Comparison of ENCODE assay signal across 26 cellular contexts in the genomic region with DNA sequence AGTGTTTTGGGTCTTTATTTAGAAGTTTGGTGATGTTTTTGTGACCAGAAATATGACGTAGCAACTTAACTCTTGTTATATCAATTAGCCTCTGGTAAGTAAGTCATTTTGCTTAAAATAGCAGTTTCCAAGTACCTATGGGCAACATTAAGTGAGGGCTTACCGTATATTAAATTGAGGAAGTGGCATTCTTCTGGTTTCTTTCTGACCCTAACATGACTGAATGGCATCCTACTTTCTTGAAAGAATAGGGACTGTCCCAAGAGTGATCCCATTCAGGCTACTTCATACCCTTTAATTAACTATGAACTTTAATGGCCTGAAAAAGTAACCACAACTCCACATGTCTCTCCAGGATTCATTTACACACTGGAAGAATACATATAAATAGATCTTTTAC.
"Had no signal": no experiment of that assay in that cellular context is flagged by ENCODE, and none has a peak within 500 bp of the region (broad histone marks: within the 10 kb centered on the region; RNA-seq: fewer than 3 reads in every experiment).

No MANE protein-coding gene starts in this region.

- H3K27me3 ChIP-seq: foreskin keratinocyte, heart left ventricle, neural progenitor cell, uterus had no signal

- H3K9me3 ChIP-seq: esophagus muscularis mucosa, uterus had no signal

- H2AFZ ChIP-seq: neural progenitor cell had no signal

- H3K36me3 ChIP-seq: esophagus muscularis mucosa, heart left ventricle, neural progenitor cell, uterus had no signal

- ATAC-seq: foreskin keratinocyte; heart left ventricle; left colon; naive thymus-derived CD8-positive, alpha-beta T cell; right cardiac atrium; stimulated activated effector memory CD8-positive, alpha-beta T cell treated with anti-CD3 and anti-CD28 coated beads, Interleukin-12 subunit alpha, Interleukin-12 subunit beta, amount 100 ng/mL, for 72 hours; stimulated activated naive CD8-positive, alpha-beta T cell treated with anti-CD3 and anti-CD28 coated beads, Interleukin-15, amount 100 ng/mL, for 72 hours had no signal

- DNase-seq: activated CD4-positive, alpha-beta T cell treated with anti-CD3 and anti-CD28 coated beads for 4 hours; activated CD4-positive, alpha-beta T cell treated with anti-CD3 and anti-CD28 coated beads, Interleukin-2, amount 50 U/mL, for 4 hours; activated CD8-positive, alpha-beta memory T cell treated with anti-CD3 and anti-CD28 coated beads for 24 hours; activated effector memory CD4-positive, alpha-beta T cell treated with Interleukin-2 at 50 U/mL for 16 hours; activated naive CD4-positive, alpha-beta T cell treated with Interleukin-2 at 50 U/mL for 16 hours; anterior cingulate cortex; endodermal cell; foreskin keratinocyte; heart left ventricle; hypothalamus; immature natural killer cell; kidney; left colon; midbrain; naive thymus-derived CD8-positive, alpha-beta T cell; right cardiac atrium; stimulated activated CD4-positive, alpha-beta T cell treated with anti-CD3 and anti-CD28 coated beads, Interleukin-12 subunit alpha, Interleukin-12 subunit beta, amount 100 ng/mL, for 4 hours; stimulated activated CD4-positive, alpha-beta T cell treated with anti-CD3 and anti-CD28 coated beads, Interleukin-4, amount 100 ng/mL, for 24 hours; stimulated activated naive CD8-positive, alpha-beta T cell treated with anti-CD3 and anti-CD28 coated beads, Interleukin-15, amount 100 ng/mL, for 72 hours; substantia nigra; uterus had no signal

- H3K27ac ChIP-seq: esophagus muscularis mucosa, heart left ventricle, neural progenitor cell, skin epidermis, uterus, VCaP had no signal

- H3K4me3 ChIP-seq: esophagus muscularis mucosa, heart left ventricle, neural progenitor cell, skin epidermis, uterus had no signal

- H3K9ac ChIP-seq: neural progenitor cell had no signal

- H3K4me1 ChIP-seq: esophagus muscularis mucosa, heart left ventricle, uterus had no signal

- H3K4me2 ChIP-seq: neural progenitor cell had no signal
